18 cellular contexts compared by ENCODE assay signal in genomic region chr4:106695846-106696245, GRCh38.
"Had no signal": no experiment of that assay in that cellular context is flagged by ENCODE, and none has a peak within 500 bp of the region (broad histone marks: within the 10 kb centered on the region; RNA-seq: fewer than 3 reads in every experiment).

No MANE protein-coding gene starts in this region.

- H3K27me3 ChIP-seq: gastroesophageal sphincter, heart right ventricle, pancreas, sigmoid colon, tibial artery, uterus had no signal

- H3K4me3 ChIP-seq: gastroesophageal sphincter, heart right ventricle, pancreas, sigmoid colon, tibial artery, uterus had no signal

- H3K27ac ChIP-seq: gastroesophageal sphincter, heart right ventricle, pancreas, sigmoid colon, tibial artery, uterus had no signal

- H3K4me1 ChIP-seq: gastroesophageal sphincter, pancreas, sigmoid colon, uterus had no signal

- DNase-seq: activated CD4-positive, alpha-beta memory T cell treated with anti-CD3 and anti-CD28 coated beads for 36 hours; activated CD4-positive, alpha-beta T cell treated with anti-CD3 and anti-CD28 coated beads for 36 hours; activated CD8-positive, alpha-beta memory T cell treated with anti-CD3 and anti-CD28 coated beads, Interleukin-2, amount 10 ng/mL, durations not matched to agents 7 days and 5 days; activated effector memory CD4-positive, alpha-beta T cell treated with Interleukin-2 at 50 U/mL for 16 hours; activated T-cell treated with anti-CD3 and anti-CD28 coated beads, Interleukin-2, amount 50 U/mL, for 1 hour; amniotic stem cell; dermis blood vessel endothelial cell; effector memory CD8-positive, alpha-beta T cell; heart right ventricle; left colon; midbrain; pancreas; sigmoid colon; stimulated activated CD4-positive, alpha-beta T cell treated with anti-CD3 and anti-CD28 coated beads, Interleukin-12 subunit alpha, Interleukin-12 subunit beta, amount 100 ng/mL, for 4 hours; stimulated activated CD4-positive, alpha-beta T cell treated with anti-CD3 and anti-CD28 coated beads, Interleukin-2, amount 100 ng/mL, for 24 hours; tibial artery; uterus had no signal

- H3K9me3 ChIP-seq: gastroesophageal sphincter, heart right ventricle, pancreas, sigmoid colon, tibial artery, uterus had no signal

- ATAC-seq: activated CD4-positive, alpha-beta T cell treated with anti-CD3 and anti-CD28 coated beads for 36 hours; activated CD8-positive, alpha-beta memory T cell treated with anti-CD3 and anti-CD28 coated beads, Interleukin-2, amount 10 ng/mL, durations not matched to agents 7 days and 5 days; effector memory CD8-positive, alpha-beta T cell; gastroesophageal sphincter; heart right ventricle; left colon; pancreas had no signal

- H3K36me3 ChIP-seq: gastroesophageal sphincter, heart right ventricle, pancreas, sigmoid colon, tibial artery, uterus had no signal
